In genomic region chr10:11715815-11716494, GRCh38 we compare ENCODE assay signal across 1 cellular context.
TF ChIP-seq lines count a peak whose summit lies in the region.

No MANE protein-coding gene starts in this region.

TF ChIP-seq in HepG2, 621 proteins besides CTCF, POLR2A, EP300 and RAD21 (continued from another document and continues in another):
- TF ChIP-seq STAT6 (CRISPR knock-in tag; IDR thresholded peaks at IDR 0.05; ENCODE audit: borderline replicate concordance) (peak; percentile 88), RERE (CRISPR knock-in tag; IDR thresholded peaks at IDR 0.05; ENCODE audit: low read depth) (peak; percentile 86; the same call in 1 of the 2 replicates), PRDM15 (CRISPR knock-in tag; IDR thresholded peaks at IDR 0.05) (no peak), MEF2D (CRISPR knock-in tag; IDR thresholded peaks at IDR 0.05) (peak; percentile 85), ZNF484 (CRISPR knock-in tag; IDR thresholded peaks at IDR 0.05; ENCODE audit: borderline replicate concordance, low read depth) (no peak), ZNF570 (CRISPR knock-in tag; IDR thresholded peaks at IDR 0.05; ENCODE audit: borderline replicate concordance) (no peak), ZNF781 (CRISPR knock-in tag; IDR thresholded peaks at IDR 0.05; ENCODE audit: borderline replicate concordance, not compliant biosample characterization) (no peak), GTF2F1 (IDR thresholded peaks at IDR 0.05; ENCODE audit: low read length) (no peak), ZNF275 (CRISPR knock-in tag; IDR thresholded peaks at IDR 0.05; ENCODE audit: borderline replicate concordance) (no peak), NFIC (IDR thresholded peaks at IDR 0.05; ENCODE audit: low read length) (peak; percentile 83), HMG20A (CRISPR knock-in tag; IDR thresholded peaks at IDR 0.05; ENCODE audit: borderline replicate concordance) (peak; percentile 95), ZNF230 (CRISPR knock-in tag; IDR thresholded peaks at IDR 0.05) (peak; percentile 55; the same call in 1 of the 2 replicates), ERF (CRISPR knock-in tag; IDR thresholded peaks at IDR 0.05) (peak; percentile 91), TBX2 (CRISPR knock-in tag; IDR thresholded peaks at IDR 0.05; ENCODE audit: borderline replicate concordance) (peak; percentile 90), ZFY (CRISPR knock-in tag; IDR thresholded peaks at IDR 0.05) (peak; percentile 35; the same call in 1 of the 2 replicates), ZKSCAN8 (CRISPR knock-in tag; IDR thresholded peaks at IDR 0.05; ENCODE audit: borderline replicate concordance) (peak; percentile 94), ZNF263 (CRISPR knock-in tag; IDR thresholded peaks at IDR 0.05) (peak; percentile 25; the same call in 1 of the 2 replicates), TEF (CRISPR knock-in tag; IDR thresholded peaks at IDR 0.05) (0 out of 2 replicates have a peak, but pooled peaks have one; percentile 33), PPARG (CRISPR knock-in tag; conservative IDR thresholded peaks at IDR 0.05) (peak; percentile 84), ZBTB20 (CRISPR knock-in tag; IDR thresholded peaks at IDR 0.05; ENCODE audit: borderline replicate concordance, low read depth) (peak; percentile 79), SKI (IDR thresholded peaks at IDR 0.05; ENCODE audit: partially characterized antibody) (peak; percentile 100), FOXP4 (CRISPR knock-in tag; IDR thresholded peaks at IDR 0.05) (peak; percentile 93), ZBED4 (CRISPR knock-in tag; IDR thresholded peaks at IDR 0.05; ENCODE audit: borderline replicate concordance) (0 out of 2 replicates have a peak, but pooled peaks have one; percentile 47), MAFF (IDR thresholded peaks at IDR 0.05; ENCODE audit: low read depth, low read length) (peak; percentile 31), HOMEZ (CRISPR knock-in tag; IDR thresholded peaks at IDR 0.05; ENCODE audit: low read depth) (peak; percentile 88), GABPA (IDR thresholded peaks at IDR 0.05; ENCODE audit: low read depth, low read length) (no peak), GABPA (CRISPR knock-in tag; IDR thresholded peaks at IDR 0.05; ENCODE audit: low read depth) (peak; percentile 51), TGIF2 (CRISPR knock-in tag; IDR thresholded peaks at IDR 0.05) (0 out of 2 replicates have a peak, but pooled peaks have one; percentile 42), ZFX (CRISPR knock-in tag; IDR thresholded peaks at IDR 0.05; ENCODE audit: low read depth) (peak; percentile 35; the same call in 1 of the 2 replicates), ZBTB25 (CRISPR knock-in tag; IDR thresholded peaks at IDR 0.05) (peak; percentile 52; the same call in 1 of the 2 replicates), MIXL1 (CRISPR knock-in tag; IDR thresholded peaks at IDR 0.05) (peak; percentile 92)
